Comparison of ENCODE assay signal across 7 cellular contexts in genomic region chr3:36401056-36401455, GRCh38. TPM values are rescaled to one million over a fixed set of nuclear protein-coding genes. Genes with fewer than 3 reads are reported as not detected.
"Had no signal": no experiment of that assay in that cellular context is flagged by ENCODE, and none has a peak within 500 bp of the region (broad histone marks: within the 10 kb centered on the region; RNA-seq: fewer than 3 reads in every experiment).

No MANE protein-coding gene starts in this region.

- H3K4me3 Mint-ChIP-seq: GM23338, H9 had no signal

- H3K9me3 Mint-ChIP-seq: GM23338, H9 had no signal

- H3K4me2 ChIP-seq: GM23338 had no signal

- H3K4me3 ChIP-seq: GM23338, K562 had no signal

- DNase-seq: H9, HCEC 1CT, IMR-90, KG1 had no signal

- H2AFZ ChIP-seq: GM23338 had no signal

- H3K4me1 Mint-ChIP-seq: GM23338, H9 had no signal

RNA-seq across cellular contexts. Expression of gene STAC, which starts 20.8 kb away (rescaled TPM):
- total RNA-seq: HT-29, K562 had no signal
